1 cellular context compared by ENCODE assay signal in genomic region chr19:45001087-45001739, GRCh38.
A peak's percentile ranks its signal among the peaks of the same experiment; 100 is the strongest.
TF ChIP-seq lines count a peak whose summit lies in the region.

Gene RELB, plus strand, starts transcription at chr19:45001464. Its CDS starts 116 bp downstream, at chr19:45001580.

TF ChIP-seq in K562, 482 proteins besides CTCF, POLR2A, EP300 and RAD21 (continued from another document and continues in another):
- no peak for TF ChIP-seq ZNF407 (IDR thresholded peaks at IDR 0.05; ENCODE audit: low read depth)
- TF ChIP-seq ZC3H8 (IDR thresholded peaks at IDR 0.05) = no peak
- no peak for TF ChIP-seq HDAC6 (IDR thresholded peaks at IDR 0.05; ENCODE audit: low read depth, low read length)
- peak; percentile 25 for TF ChIP-seq ZFP36 (IDR thresholded peaks at IDR 0.05; ENCODE audit: low read depth, low read length, partially characterized antibody)
- TF ChIP-seq ZNF384 (IDR thresholded peaks at IDR 0.05; ENCODE audit: low read depth, low read length) = no peak
- TF ChIP-seq CREBBP (IDR thresholded peaks at IDR 0.05; ENCODE audit: low read depth, low read length) = no peak
- TF ChIP-seq EGR1 (conservative IDR thresholded peaks at IDR 0.05) = peak; percentile 94
- TF ChIP-seq HMGN3 (IDR thresholded peaks at IDR 0.05; ENCODE audit: borderline replicate concordance, extremely low read depth, insufficient read length, low read depth, low read length) = peak; percentile 63
- peak; percentile 70 for TF ChIP-seq HDAC2 (IDR thresholded peaks at IDR 0.05)
- no peak for TF ChIP-seq THAP7 (CRISPR knock-in tag; IDR thresholded peaks at IDR 0.05)
- TF ChIP-seq KLF16 (IDR thresholded peaks at IDR 0.05) = peak; percentile 37; the same call in 1 of the 2 replicates
- TF ChIP-seq TAF15 (IDR thresholded peaks at IDR 0.05; ENCODE audit: low read depth, low read length) = no peak
- no peak for TF ChIP-seq ZNF24 (IDR thresholded peaks at IDR 0.05)
- TF ChIP-seq UBTF (IDR thresholded peaks at IDR 0.05; ENCODE audit: borderline replicate concordance in 1 of 2, low read depth in 2 of 2, low read length in 2 of 2) = peak in 1 of 2 experiments; percentile 64; a peak in 1 of 4 replicates
- no peak for TF ChIP-seq ZNF717 (CRISPR knock-in tag; IDR thresholded peaks at IDR 0.05)
- peak; percentile 70 for TF ChIP-seq KHSRP (IDR thresholded peaks at IDR 0.05)
- TF ChIP-seq ZNF347 (CRISPR knock-in tag; IDR thresholded peaks at IDR 0.05; ENCODE audit: low read depth) = no peak
- TF ChIP-seq ZNF584 (CRISPR knock-in tag; IDR thresholded peaks at IDR 0.05; ENCODE audit: low read depth) = no peak
- TF ChIP-seq MAX (CRISPR knock-in tag; IDR thresholded peaks at IDR 0.05) = peak; percentile 42; the same call in 1 of the 2 replicates
- TF ChIP-seq USF2 (CRISPR knock-in tag; IDR thresholded peaks at IDR 0.05) = peak; percentile 98
- no peak for TF ChIP-seq HDAC8 (tag; IDR thresholded peaks at IDR 0.05)
- TF ChIP-seq ZNF23 (CRISPR knock-in tag; IDR thresholded peaks at IDR 0.05) = no peak
- no peak for TF ChIP-seq ELF1 (tag; IDR thresholded peaks at IDR 0.05)
- TF ChIP-seq NR2C2 (CRISPR knock-in tag; IDR thresholded peaks at IDR 0.05) = no peak; the same call in 1 of the 2 replicates
- TF ChIP-seq NR2C2 (tag; IDR thresholded peaks at IDR 0.05) = no peak
- TF ChIP-seq DIDO1 (tag; IDR thresholded peaks at IDR 0.05; ENCODE audit: low read depth) = no peak
- peak; percentile 40; the same call in 1 of the 2 replicates for TF ChIP-seq TFAP4 (CRISPR knock-in tag; IDR thresholded peaks at IDR 0.05; ENCODE audit: borderline replicate concordance)
- peak; percentile 83 to 88; a peak in 3 of 4 replicates for TF ChIP-seq MAZ (CRISPR knock-in tag; conservative IDR thresholded peaks at IDR 0.05 in 1 of 2, IDR thresholded peaks at IDR 0.05 in 1 of 2)
- 0 out of 2 replicates have a peak, but pooled peaks have one; percentile 51 for TF ChIP-seq SMAD4 (CRISPR knock-in tag; conservative IDR thresholded peaks at IDR 0.05)
- TF ChIP-seq OTX1 (CRISPR knock-in tag; IDR thresholded peaks at IDR 0.05) = no peak
- TF ChIP-seq MAFK (IDR thresholded peaks at IDR 0.05; ENCODE audit: low read length) = no peak
- TF ChIP-seq ZNF76 (CRISPR knock-in tag; IDR thresholded peaks at IDR 0.05; ENCODE audit: borderline replicate concordance) = no peak
- TF ChIP-seq ZNF609 (CRISPR knock-in tag; IDR thresholded peaks at IDR 0.05; ENCODE audit: borderline replicate concordance) = no peak
- no peak for TF ChIP-seq ZNF217 (CRISPR knock-in tag; IDR thresholded peaks at IDR 0.05)
- TF ChIP-seq NR0B1 (IDR thresholded peaks at IDR 0.05; ENCODE audit: partially characterized antibody) = no peak
- peak; percentile 80 for TF ChIP-seq ZBTB12 (CRISPR knock-in tag; IDR thresholded peaks at IDR 0.05)
- TF ChIP-seq ILF3 (IDR thresholded peaks at IDR 0.05; ENCODE audit: borderline replicate concordance) = no peak
